In the genomic region with DNA sequence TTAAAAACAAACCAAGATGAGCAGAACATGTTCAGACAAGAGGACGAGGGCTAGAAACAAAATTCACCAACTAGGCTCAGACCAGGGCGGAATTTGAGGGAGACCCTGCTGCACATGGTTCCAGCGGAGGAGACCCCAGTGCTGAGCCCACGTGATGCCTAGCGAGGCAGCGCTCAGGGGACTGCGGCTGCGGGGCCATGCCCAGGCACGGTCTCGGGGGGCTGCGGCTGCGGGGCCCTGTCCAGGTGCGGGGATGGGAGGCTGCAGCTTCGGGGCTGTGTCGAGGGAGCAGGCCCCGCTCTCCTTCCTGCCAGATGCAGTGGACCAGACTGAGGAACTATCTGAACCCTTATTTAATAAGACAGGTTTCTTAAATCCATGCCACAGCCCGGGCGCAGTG, we compare ENCODE assay signal across 16 cellular contexts. TPM values are rescaled to one million over a fixed set of nuclear protein-coding genes. Genes with fewer than 3 reads are reported as not detected.
DNase-seq lines count a peak whose midpoint lies in the region; ATAC-seq, FAIRE-seq and TF ChIP-seq lines count a peak whose summit lies in the region.
"Had no signal": no experiment of that assay in that cellular context is flagged by ENCODE, and none has a peak within 500 bp of the region (broad histone marks: within the 10 kb centered on the region; RNA-seq: fewer than 3 reads in every experiment).

No MANE protein-coding gene starts in this region.

- TF ChIP-seq POLR2A in H1 (IDR thresholded peaks at IDR 0.05; ENCODE audit: control extremely low read depth in 1 of 2, low read depth in 2 of 2, low read length in 2 of 2) = no peak

- FAIRE-seq in H1 (lab: Jason Lieb, UNC) = no peak

- H4K8ac ChIP-seq in H1 (ENCODE audit: extremely low read depth, insufficient read depth, low read length) = peak overlapping the region; percentile 57; the same call in 1 of the 2 replicates

- ATAC-seq in Panc1 = no peak
- no peak for ATAC-seq in naive thymus-derived CD4-positive, alpha-beta T cell
- no peak for ATAC-seq in HG03108 (IDR thresholded peaks at IDR 0.05; ENCODE audit: unreplicated experiment)
- ATAC-seq: HCT116 had no signal

- H3K4me3 Mint-ChIP-seq in activated CD4-positive, alpha-beta T cell treated with anti-CD3 and anti-CD28 coated beads, Interleukin-2, amount 10 ng/mL, durations not matched to agents 24 days and 14 days = no peak overlapping the region
- H3K4me3 Mint-ChIP-seq in naive thymus-derived CD4-positive, alpha-beta T cell = no peak overlapping the region
- H3K4me3 Mint-ChIP-seq: CD8-positive, alpha-beta memory T cell had no signal

- no peak overlapping the region for H2BK12ac ChIP-seq in H1 (ENCODE audit: low read depth, low read length)

- H3K9ac ChIP-seq in BLaER1 = 0 out of 2 replicates have a peak overlapping the region, but pooled peaks have one; percentile 15
- H3K9ac ChIP-seq in H1 (replicated peaks in 1 of 4; ENCODE audit: extremely low read depth in 1 of 4, low read depth in 3 of 4, low read length in 3 of 4) = no peak overlapping the region

- no peaks in the 10 kb centered on the region for H3K27me3 Mint-ChIP-seq in activated CD4-positive, alpha-beta T cell treated with anti-CD3 and anti-CD28 coated beads, Interleukin-2, amount 10 ng/mL, durations not matched to agents 24 days and 14 days
- no peaks in the 10 kb centered on the region for H3K27me3 Mint-ChIP-seq in naive thymus-derived CD4-positive, alpha-beta T cell
- H3K27me3 Mint-ChIP-seq: CD8-positive, alpha-beta memory T cell; IgD-negative memory B cell had no signal

- WGBS in H1 (ENCODE audit: extremely low coverage in 1 of 2, insufficient coverage in 1 of 2, insufficient read length in 1 of 2, insufficient replicate concordance in 2 of 2, low coverage in 1 of 2, low lambda C conversion rate in 2 of 2, missing lambda C conversion rate in 1 of 2), 2 experiments = 96% methylated on average over 12 of the region's 18 CpGs; no CpG with 5 or more reads in 1 of the 2 experiments

- H3K27ac Mint-ChIP-seq in activated CD4-positive, alpha-beta T cell treated with anti-CD3 and anti-CD28 coated beads, Interleukin-2, amount 10 ng/mL, durations not matched to agents 24 days and 14 days = peak overlapping the region; percentile 48
- H3K27ac Mint-ChIP-seq in naive thymus-derived CD4-positive, alpha-beta T cell = no peak overlapping the region
- H3K27ac Mint-ChIP-seq: IgD-negative memory B cell had no signal

- H4K20me1 ChIP-seq in BLaER1 (peaks cover 83% of the 10 kb centered on the region), H1 (replicated peaks in 1 of 2; ENCODE audit: control insufficient read depth in 1 of 2, insufficient read depth in 2 of 2, low read length in 2 of 2) (peaks cover 5 to 21% of the 10 kb centered on the region in 2 experiments)

- no peak overlapping the region for H3K4me3 ChIP-seq in BLaER1
- H3K4me3 ChIP-seq in Panc1 (ENCODE audit: low read depth in 2 of 2, low read length in 2 of 2) = no peak overlapping the region
- no peak overlapping the region for H3K4me3 ChIP-seq in H1 (ENCODE audit: extremely low read depth in 1 of 4, insufficient read depth in 2 of 4, low read depth in 3 of 4, low read length in 4 of 4)
- no peak overlapping the region for H3K4me3 ChIP-seq in naive thymus-derived CD4-positive, alpha-beta T cell (ENCODE audit: low read length)

- in situ Hi-C loops in Panc1 (cut with HindIII; ENCODE audit: low pct_unique_long_range_greater_than_20kb, low sequenced_read_pairs) = no loop called here

- no peak for TF ChIP-seq EP300 in H1 (IDR thresholded peaks at IDR 0.05; ENCODE audit: borderline replicate concordance in 1 of 2, low read depth in 2 of 2, low read length in 2 of 2)

- H2AK5ac ChIP-seq in H1 (ENCODE audit: low read depth, low read length) = no peak overlapping the region

- POLR2A ChIA-PET in Panc1 (lab: Charles Lee) (no interaction called here), H1 (lab: Charles Lee; ENCODE audit: partially characterized antibody) (no interaction called here)
- POLR2A ChIA-PET in naive thymus-derived CD4-positive, alpha-beta T cell (lab: Charles Lee) = no interaction called here

- H3K79me1 ChIP-seq in H1 (ENCODE audit: low read depth, low read length) = no peaks in the 10 kb centered on the region; the same call in 1 of the 2 replicates

- H3K4me1 ChIP-seq in BLaER1 (peaks cover 16% of the 10 kb centered on the region), Panc1 (ENCODE audit: control insufficient read depth, insufficient read depth, low read length) (no peaks in the 10 kb centered on the region; the same call in 1 of the 2 replicates), H1 (replicated peaks in 1 of 4; ENCODE audit: control insufficient read depth in 3 of 4, insufficient read depth in 4 of 4, low read length in 3 of 4) (peaks cover 0 to 8% (median 1%) of the 10 kb centered on the region in 4 experiments; a peak in 3 of 7 replicates)
- no peaks in the 10 kb centered on the region for H3K4me1 ChIP-seq in naive thymus-derived CD4-positive, alpha-beta T cell (ENCODE audit: control insufficient read depth in 2 of 2, insufficient read depth in 2 of 2, low read length in 2 of 2)
- H3K4me1 ChIP-seq: Caco-2 had no signal

- no peaks in the 10 kb centered on the region for H3K9me3 Mint-ChIP-seq in activated CD4-positive, alpha-beta T cell treated with anti-CD3 and anti-CD28 coated beads, Interleukin-2, amount 10 ng/mL, durations not matched to agents 24 days and 14 days
- H3K9me3 Mint-ChIP-seq in naive thymus-derived CD4-positive, alpha-beta T cell = no peaks in the 10 kb centered on the region
- H3K9me3 Mint-ChIP-seq: CD8-positive, alpha-beta memory T cell; IgD-negative memory B cell had no signal

- TF ChIP-seq CTCF in Panc1 (IDR thresholded peaks at IDR 0.05) = no peak
- TF ChIP-seq CTCF in H1 (IDR thresholded peaks at IDR 0.05; ENCODE audit: control extremely low read depth in 1 of 3, insufficient read depth in 1 of 3, low read depth in 1 of 3, low read length in 3 of 3) = no peak

- no peak overlapping the region for H3K23ac ChIP-seq in H1 (ENCODE audit: insufficient read length)

- H3K27ac ChIP-seq in BLaER1 (0 out of 2 replicates have a peak overlapping the region, but pooled peaks have one; percentile 13), Panc1 (ENCODE audit: low read length) (no peak overlapping the region), H1 (ENCODE audit: low read depth, low read length) (no peak overlapping the region)
- H3K27ac ChIP-seq in naive thymus-derived CD4-positive, alpha-beta T cell (ENCODE audit: low read depth, low read length) = no peak overlapping the region
- H3K27ac ChIP-seq: 22Rv1 had no signal

- no peak overlapping the region for H2BK120ac ChIP-seq in H1 (replicated peaks; ENCODE audit: low read depth, low read length)

- no peaks in the 10 kb centered on the region for H3K23me2 ChIP-seq in H1 (ENCODE audit: low read depth, low read length)

- H3K36me3 ChIP-seq in BLaER1 = peaks cover 89% of the 10 kb centered on the region
- H3K36me3 ChIP-seq in Panc1 (ENCODE audit: control insufficient read depth, insufficient read depth, low read length) = no peaks in the 10 kb centered on the region
- H3K36me3 ChIP-seq in H1 (ENCODE audit: control insufficient read depth in 2 of 4, insufficient read depth in 4 of 4, low read length in 3 of 4) = peaks cover 14 to 75% (median 42%) of the 10 kb centered on the region in 4 experiments; a peak in 7 of 8 replicates
- peaks cover 0 to 69% (median 4%) of the 10 kb centered on the region in 3 experiments for H3K36me3 ChIP-seq in naive thymus-derived CD4-positive, alpha-beta T cell (ENCODE audit: control insufficient read depth in 2 of 3, insufficient read depth in 3 of 3, low read length in 3 of 3)

- H3K4me1 Mint-ChIP-seq in activated CD4-positive, alpha-beta T cell treated with anti-CD3 and anti-CD28 coated beads, Interleukin-2, amount 10 ng/mL, durations not matched to agents 24 days and 14 days = no peaks in the 10 kb centered on the region
- no peaks in the 10 kb centered on the region for H3K4me1 Mint-ChIP-seq in naive thymus-derived CD4-positive, alpha-beta T cell
- H3K4me1 Mint-ChIP-seq: CD8-positive, alpha-beta memory T cell; IgD-negative memory B cell had no signal

- CTCF ChIA-PET in Panc1 (lab: Charles Lee) = no interaction called here
- CTCF ChIA-PET in H1 (lab: Charles Lee; ENCODE audit: partially characterized antibody) = interaction anchor here (1.2 to 1.5 kb wide), 2 partner anchors 9 to 11 kb away, joined by 5 to 8 read pairs; no protein-coding TSS in a partner anchor
- CTCF ChIA-PET in naive thymus-derived CD4-positive, alpha-beta T cell (lab: Charles Lee) = interaction anchor here (1.0 kb wide), 1 partner anchor 20 kb away, joined by 3 read pairs; no protein-coding TSS in a partner anchor

- no peak overlapping the region for H3K4ac ChIP-seq in H1 (replicated peaks; ENCODE audit: insufficient read length, low read depth, low read length)

- no peak overlapping the region for H4K91ac ChIP-seq in H1 (replicated peaks; ENCODE audit: insufficient read length, low read length)

- H3K14ac ChIP-seq in H1 (ENCODE audit: insufficient read length) = no peak overlapping the region

- no peak overlapping the region for H2AFZ ChIP-seq in H1 (ENCODE audit: low read length)

- no peak for DNase-seq in activated CD4-positive, alpha-beta T cell treated with anti-CD3 and anti-CD28 coated beads, Interleukin-2, amount 10 ng/mL, durations not matched to agents 24 days and 14 days
- no peak for DNase-seq in activated CD4-positive, alpha-beta T cell treated with anti-CD3 and anti-CD28 coated beads, Interleukin-2, amount 50 U/mL, for 4 hours
- DNase-seq in Panc1 (ENCODE audit: low read depth, low spot score) (no peak), H1 (ENCODE audit: low read depth in 1 of 2, low spot score in 2 of 2) (no peak)
- no peak for DNase-seq in naive thymus-derived CD4-positive, alpha-beta T cell
- DNase-seq in NK-92 treated with Interleukin-12 subunit alpha and Interleukin-12 subunit beta, amount 100 ng/mL, for 24 hours (lab: John Stamatoyannopoulos, UW) = no peak
- DNase-seq: Caco-2; CD8-positive, alpha-beta memory T cell; DMS53; GF-D8; GOT3 had no signal

- no peak overlapping the region for H3K18ac ChIP-seq in H1 (ENCODE audit: extremely low read depth, low read length)

- H3K56ac ChIP-seq in H1 (replicated peaks; ENCODE audit: insufficient read length, low read depth, low read length) = no peak overlapping the region

- no peak for TF ChIP-seq RAD21 in H1 (IDR thresholded peaks at IDR 0.05 in 1 of 2, conservative IDR thresholded peaks at IDR 0.05 in 1 of 2; ENCODE audit: low read depth in 2 of 2, low read length in 2 of 2)

- H3K9me3 ChIP-seq in BLaER1 (no peaks in the 10 kb centered on the region), Panc1 (ENCODE audit: control insufficient read depth, insufficient read depth, low read depth, low read length) (no peaks in the 10 kb centered on the region), H1 (ENCODE audit: insufficient read depth in 2 of 2, low read depth in 1 of 2, low read length in 1 of 2) (no peaks in the 10 kb centered on the region)
- no peaks in the 10 kb centered on the region for H3K9me3 ChIP-seq in naive thymus-derived CD4-positive, alpha-beta T cell (ENCODE audit: control insufficient read depth in 2 of 3, low read length in 3 of 3)
- H3K9me3 ChIP-seq: Caco-2 had no signal

- no peak overlapping the region for H2BK15ac ChIP-seq in H1 (ENCODE audit: low read length)

- BruUV-seq in Panc1 (replicated peaks; lab: Mats Ljungman, UMichigan) = TSS peak; percentile 72

- no peak overlapping the region for H2BK20ac ChIP-seq in H1 (ENCODE audit: low read length)

- no peaks in the 10 kb centered on the region; a peak in 1 of 4 replicates for H3K79me2 ChIP-seq in H1 (ENCODE audit: control insufficient read depth in 1 of 2, insufficient read depth in 2 of 2, low read length in 2 of 2)

- intact Hi-C loops in activated CD4-positive, alpha-beta T cell treated with anti-CD3 and anti-CD28 coated beads, Interleukin-2, amount 10 ng/mL, durations not matched to agents 24 days and 14 days (cut with micrococcal nuclease) = no loop called here
- intact Hi-C loops in Panc1 (cut with micrococcal nuclease; ENCODE audit: unreplicated experiment) = no loop called here
- intact Hi-C loops in naive thymus-derived CD4-positive, alpha-beta T cell (cut with micrococcal nuclease) = no loop called here

- no peak overlapping the region for H4K5ac ChIP-seq in H1 (ENCODE audit: insufficient read length, low read depth, low read length)

- H3K4me2 ChIP-seq in BLaER1 (no peak overlapping the region; the same call in 1 of the 2 replicates), H1 (ENCODE audit: insufficient read depth in 1 of 2, low read depth in 2 of 2, low read length in 2 of 2) (no peak overlapping the region)

- H2BK5ac ChIP-seq in H1 (ENCODE audit: low read depth, low read length) = no peak overlapping the region; the same call in 1 of the 2 replicates

- peaks cover 11% of the 10 kb centered on the region for H3K36me3 Mint-ChIP-seq in activated CD4-positive, alpha-beta T cell treated with anti-CD3 and anti-CD28 coated beads, Interleukin-2, amount 10 ng/mL, durations not matched to agents 24 days and 14 days (ENCODE audit: low read depth)
- H3K36me3 Mint-ChIP-seq in naive thymus-derived CD4-positive, alpha-beta T cell = peaks cover 0 to 11% (median 0%) of the 10 kb centered on the region in 5 donors

- H3K27me3 ChIP-seq in BLaER1 (no peaks in the 10 kb centered on the region), Panc1 (ENCODE audit: control insufficient read depth, insufficient read depth, low read length) (no peaks in the 10 kb centered on the region), H1 (replicated peaks in 1 of 4; ENCODE audit: control insufficient read depth in 3 of 4, extremely low read depth in 1 of 4, insufficient read depth in 3 of 4, low read length in 3 of 4) (no peaks in the 10 kb centered on the region)
- H3K27me3 ChIP-seq in naive thymus-derived CD4-positive, alpha-beta T cell (ENCODE audit: control insufficient read depth in 2 of 2, insufficient read depth in 2 of 2, low read length in 2 of 2) = no peaks in the 10 kb centered on the region

RNA-seq across cellular contexts. Expression of gene CRIP2, which starts 12.7 kb away (rescaled TPM):
- 0.37 and 0.43 TPM in 2 replicates for total RNA-seq in activated CD4-positive, alpha-beta T cell treated with anti-CD3 and anti-CD28 coated beads, Interleukin-2, amount 10 ng/mL, durations not matched to agents 24 days and 14 days
- total RNA-seq in Panc1 (2021; ENCODE audit: unreplicated experiment) = 280 TPM
- 1,001 TPM for polyA plus RNA-seq in Panc1 (2012; ENCODE audit: insufficient read length)
- 4.0 and 4.2 TPM in 2 replicates for total RNA-seq in H1 (2021; fragmentation: NEBNext Ultra II Directional; extraction: Animal tissue kit (Norgen Biotek cat#: 25700))
- polyA plus RNA-seq in H1 (2011; rRNA removed) = 13.5 and 28.4 TPM in 2 replicates
- 11.7 TPM for polyA plus RNA-seq in H1 (2011; cell fraction: cytosol; rRNA removed)
- polyA plus RNA-seq in H1 (2011; cell fraction: nucleus; rRNA removed) = 18.2 TPM
- polyA plus RNA-seq in H1 (2012, experiment 1 of 2) = 6.1 to 9.1 TPM (median 7.6 TPM) in 4 replicates
- 5.1 TPM for polyA plus RNA-seq in H1 (2012, experiment 2 of 2)
- polyA plus RNA-seq in H1 (2013, experiment 1 of 2) = 6.7 TPM
- polyA plus RNA-seq in H1 (2013, experiment 2 of 2) = 7.7 TPM
- 0.76 and 0.83 TPM in 2 replicates for polyA minus RNA-seq in H1 (2011; rRNA and poly(A)+ RNA removed)
- 3.4 TPM for polyA minus RNA-seq in H1 (2011; cell fraction: cytosol; rRNA and poly(A)+ RNA removed)
- polyA minus RNA-seq in H1 (2011; cell fraction: nucleus; rRNA and poly(A)+ RNA removed) = 3.5 TPM
- 10 to 100 TPM in 2 of 5 experiments, 1 to 10 TPM in 2, under 1 TPM in 1; 0.65 to 55.4 (median 6.6) TPM for total RNA-seq in naive thymus-derived CD4-positive, alpha-beta T cell
- 100 to 1,000 TPM in 1 of 2 donors, 10 to 100 TPM in 1; 69.1 to 180 TPM for polyA plus RNA-seq in naive thymus-derived CD4-positive, alpha-beta T cell

RNA-seq across cellular contexts. Expression of gene CRIP1, which starts 24.8 kb away (rescaled TPM):
- 99.3 and 110 TPM in 2 replicates for total RNA-seq in activated CD4-positive, alpha-beta T cell treated with anti-CD3 and anti-CD28 coated beads, Interleukin-2, amount 10 ng/mL, durations not matched to agents 24 days and 14 days
- 1,056 TPM for total RNA-seq in Panc1 (2021; ENCODE audit: unreplicated experiment)
- 2,110 TPM for polyA plus RNA-seq in Panc1 (2012; ENCODE audit: insufficient read length)
- total RNA-seq in H1 (2021; fragmentation: NEBNext Ultra II Directional; extraction: Animal tissue kit (Norgen Biotek cat#: 25700)) = 1.2 and 2.4 TPM in 2 replicates
- polyA plus RNA-seq in H1 (2011; rRNA removed) = 2.2 and 5.3 TPM in 2 replicates
- 3.1 TPM for polyA plus RNA-seq in H1 (2011; cell fraction: cytosol; rRNA removed)
- 5.1 TPM for polyA plus RNA-seq in H1 (2011; cell fraction: nucleus; rRNA removed)
- polyA plus RNA-seq in H1 (2012, experiment 1 of 2) = 4.4 to 8.5 TPM (median 6.3 TPM) in 4 replicates
- polyA plus RNA-seq in H1 (2012, experiment 2 of 2) = 8.2 TPM
- polyA plus RNA-seq in H1 (2013, experiment 1 of 2) = 7.6 TPM
- polyA plus RNA-seq in H1 (2013, experiment 2 of 2) = 8.4 TPM
- 0.63 TPM in 1 of 2 replicates, not detected in the other for polyA minus RNA-seq in H1 (2011; rRNA and poly(A)+ RNA removed)
- 6.4 TPM for polyA minus RNA-seq in H1 (2011; cell fraction: cytosol; rRNA and poly(A)+ RNA removed)
- polyA minus RNA-seq in H1 (2011; cell fraction: nucleus; rRNA and poly(A)+ RNA removed) = 5.2 TPM
- total RNA-seq in naive thymus-derived CD4-positive, alpha-beta T cell = 100 to 1,000 TPM in 4 of 5 experiments, 10 to 100 TPM in 1; 94.4 to 517 (median 192) TPM
- polyA plus RNA-seq in naive thymus-derived CD4-positive, alpha-beta T cell = 100 to 1,000 TPM; 463 to 787 TPM

RNA-seq across cellular contexts. Expression of gene TEDC1, which starts 29.1 kb away (rescaled TPM):
- 41.4 and 43.3 TPM in 2 replicates for total RNA-seq in activated CD4-positive, alpha-beta T cell treated with anti-CD3 and anti-CD28 coated beads, Interleukin-2, amount 10 ng/mL, durations not matched to agents 24 days and 14 days
- 47.8 TPM for total RNA-seq in Panc1 (2021; ENCODE audit: unreplicated experiment)
- 42.5 TPM for polyA plus RNA-seq in Panc1 (2012; ENCODE audit: insufficient read length)
- 5.6 and 6.4 TPM in 2 replicates for total RNA-seq in H1 (2021; fragmentation: NEBNext Ultra II Directional; extraction: Animal tissue kit (Norgen Biotek cat#: 25700))
- 14.8 and 22.8 TPM in 2 replicates for polyA plus RNA-seq in H1 (2011; rRNA removed)
- polyA plus RNA-seq in H1 (2011; cell fraction: cytosol; rRNA removed) = 21.7 TPM
- polyA plus RNA-seq in H1 (2011; cell fraction: nucleus; rRNA removed) = 43.3 TPM
- polyA plus RNA-seq in H1 (2012, experiment 1 of 2) = 5.9 to 19.5 TPM (median 16.0 TPM) in 4 replicates
- 10.3 TPM for polyA plus RNA-seq in H1 (2012, experiment 2 of 2)
- 5.8 TPM for polyA plus RNA-seq in H1 (2013, experiment 1 of 2)
- 6.2 TPM for polyA plus RNA-seq in H1 (2013, experiment 2 of 2)
- polyA minus RNA-seq in H1 (2011; rRNA and poly(A)+ RNA removed) = 4.2 and 8.8 TPM in 2 replicates
- 9.1 TPM for polyA minus RNA-seq in H1 (2011; cell fraction: cytosol; rRNA and poly(A)+ RNA removed)
- polyA minus RNA-seq in H1 (2011; cell fraction: nucleus; rRNA and poly(A)+ RNA removed) = 18.9 TPM
- 100 to 1,000 TPM in 1 of 5 experiments, 10 to 100 TPM in 4; 19.7 to 294 (median 31.3) TPM for total RNA-seq in naive thymus-derived CD4-positive, alpha-beta T cell
- polyA plus RNA-seq in naive thymus-derived CD4-positive, alpha-beta T cell = 10 to 100 TPM; 10.4 to 14.9 TPM

RNA-seq across cellular contexts. Expression of gene MTA1, which starts 42.3 kb away (rescaled TPM):
- total RNA-seq in activated CD4-positive, alpha-beta T cell treated with anti-CD3 and anti-CD28 coated beads, Interleukin-2, amount 10 ng/mL, durations not matched to agents 24 days and 14 days = 187 and 192 TPM in 2 replicates
- total RNA-seq in Panc1 (2021; ENCODE audit: unreplicated experiment) = 105 TPM
- polyA plus RNA-seq in Panc1 (2012; ENCODE audit: insufficient read length) = 102 TPM
- 217 and 221 TPM in 2 replicates for total RNA-seq in H1 (2021; fragmentation: NEBNext Ultra II Directional; extraction: Animal tissue kit (Norgen Biotek cat#: 25700))
- 73.9 and 159 TPM in 2 replicates for polyA plus RNA-seq in H1 (2011; rRNA removed)
- 107 TPM for polyA plus RNA-seq in H1 (2011; cell fraction: cytosol; rRNA removed)
- polyA plus RNA-seq in H1 (2011; cell fraction: nucleus; rRNA removed) = 578 TPM
- 172 to 212 TPM (median 181 TPM) in 4 replicates for polyA plus RNA-seq in H1 (2012, experiment 1 of 2)
- 113 TPM for polyA plus RNA-seq in H1 (2012, experiment 2 of 2)
- 173 TPM for polyA plus RNA-seq in H1 (2013, experiment 1 of 2)
- polyA plus RNA-seq in H1 (2013, experiment 2 of 2) = 167 TPM
- polyA minus RNA-seq in H1 (2011; rRNA and poly(A)+ RNA removed) = 58.7 and 60.2 TPM in 2 replicates
- 171 TPM for polyA minus RNA-seq in H1 (2011; cell fraction: cytosol; rRNA and poly(A)+ RNA removed)
- 231 TPM for polyA minus RNA-seq in H1 (2011; cell fraction: nucleus; rRNA and poly(A)+ RNA removed)
- 100 to 1,000 TPM; 117 to 132 (median 125) TPM for total RNA-seq in naive thymus-derived CD4-positive, alpha-beta T cell
- polyA plus RNA-seq in naive thymus-derived CD4-positive, alpha-beta T cell = 1 to 10 TPM; 2.8 to 5.2 TPM

Comparison
In these comparisons a context has a peak if more than half of its experiments do, and no peak if none do; other contexts are left out.
1. RNA of gene CRIP1, which starts 24.8 kb away (total RNA-seq): 1,056 TPM in Panc1 (single experiment), 94.4 to 517 TPM in naive thymus-derived CD4-positive, alpha-beta T cell and 99.3 to 110 TPM in activated CD4-positive, alpha-beta T cell treated with anti-CD3 and anti-CD28 coated beads, Interleukin-2, amount 10 ng/mL, durations not matched to agents 24 days and 14 days; 1.2 to 2.4 TPM in H1; every median in the first group is over 10 times any median in the second.